In the genomic region with DNA sequence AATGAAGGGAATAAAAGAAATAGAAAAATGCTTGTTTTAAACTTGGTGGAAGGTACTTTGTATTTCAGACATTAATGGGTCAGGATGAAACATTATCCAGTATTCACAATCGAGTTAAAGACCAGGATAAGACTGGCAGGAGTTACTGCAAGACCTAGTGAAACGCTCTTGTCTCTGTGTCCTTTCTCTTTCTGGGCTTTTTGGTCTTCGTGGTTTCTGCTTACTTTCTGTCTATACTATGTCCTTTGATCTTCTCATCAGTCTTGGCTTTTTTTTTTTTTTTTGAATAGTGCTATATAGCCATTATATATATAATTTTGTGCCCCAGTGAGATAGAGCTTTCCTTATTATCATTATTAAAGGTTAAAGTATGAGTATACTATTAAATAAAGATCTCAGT, we compare ENCODE assay signal across 17 cellular contexts.
"Had no signal": no experiment of that assay in that cellular context is flagged by ENCODE, and none has a peak within 500 bp of the region (broad histone marks: within the 10 kb centered on the region; RNA-seq: fewer than 3 reads in every experiment).

No MANE protein-coding gene starts in this region.

- DNase-seq: activated CD4-positive, alpha-beta memory T cell treated with anti-CD3 and anti-CD28 coated beads, Interleukin-2, amount 10 ng/mL, durations not matched to agents 7 days and 5 days; activated CD4-positive, CD25-positive, alpha-beta regulatory T cell treated with anti-CD3 and anti-CD28 coated beads, Interleukin-2, amount 50 U/mL, for 72 hours; activated CD8-positive, alpha-beta memory T cell treated with anti-CD3 and anti-CD28 coated beads, Interleukin-2, amount 50 U/mL, for 4 hours; anterior cingulate cortex; brain microvascular endothelial cell; cerebellar nuclear complex; heart left ventricle; immature natural killer cell; lower lobe of right lung; right cardiac atrium; small intestine; stimulated activated CD4-positive, alpha-beta T cell treated with anti-CD3 and anti-CD28 coated beads, Interleukin-4, amount 100 ng/mL, for 24 hours; stimulated activated naive CD4-positive, alpha-beta T cell treated with Interleukin-2 at 50 U/mL for 16 hours had no signal

- H3K4me3 Mint-ChIP-seq: activated CD4-positive, alpha-beta memory T cell treated with anti-CD3 and anti-CD28 coated beads, Interleukin-2, amount 10 ng/mL, durations not matched to agents 7 days and 5 days; activated naive CD8-positive, alpha-beta T cell; dendritic cell treated with granulocyte-macrophage colony-stimulating factor and Interleukin-4, amounts not matched to agents 40 ng/mL and 50 ng/mL, for 4 days; immature natural killer cell; type B pancreatic cell had no signal

- FAIRE-seq: frontal cortex, small intestine had no signal

- ATAC-seq: heart left ventricle, lower lobe of right lung, right cardiac atrium had no signal

- H3K27ac Mint-ChIP-seq: activated CD4-positive, alpha-beta memory T cell treated with anti-CD3 and anti-CD28 coated beads, Interleukin-2, amount 10 ng/mL, durations not matched to agents 7 days and 5 days; activated naive CD8-positive, alpha-beta T cell; dendritic cell treated with granulocyte-macrophage colony-stimulating factor and Interleukin-4, amounts not matched to agents 40 ng/mL and 50 ng/mL, for 4 days; type B pancreatic cell had no signal

- H3K9me3 Mint-ChIP-seq: activated CD4-positive, alpha-beta memory T cell treated with anti-CD3 and anti-CD28 coated beads, Interleukin-2, amount 10 ng/mL, durations not matched to agents 7 days and 5 days; dendritic cell treated with granulocyte-macrophage colony-stimulating factor and Interleukin-4, amounts not matched to agents 40 ng/mL and 50 ng/mL, for 4 days; immature natural killer cell; type B pancreatic cell had no signal

- H3K27me3 Mint-ChIP-seq: activated CD4-positive, alpha-beta memory T cell treated with anti-CD3 and anti-CD28 coated beads, Interleukin-2, amount 10 ng/mL, durations not matched to agents 7 days and 5 days; activated naive CD8-positive, alpha-beta T cell; dendritic cell treated with granulocyte-macrophage colony-stimulating factor and Interleukin-4, amounts not matched to agents 40 ng/mL and 50 ng/mL, for 4 days; type B pancreatic cell had no signal
